2 cellular contexts compared by ENCODE assay signal in genomic region chr17:42920922-42921321, GRCh38.
TF ChIP-seq lines count a peak whose summit lies in the region.

No MANE protein-coding gene starts in this region.

TF ChIP-seq in GM23338, 12 proteins besides CTCF, POLR2A, EP300 and RAD21:
- TF ChIP-seq CREB1 (CRISPR knock-in tag; IDR thresholded peaks at IDR 0.05; ENCODE audit: low read depth): no peak
- no peak for TF ChIP-seq ETS1 (IDR thresholded peaks at IDR 0.05)
- TF ChIP-seq POLR2AphosphoS5 (IDR thresholded peaks at IDR 0.05; ENCODE audit: low read depth): no peak
- TF ChIP-seq, protein P1, sequence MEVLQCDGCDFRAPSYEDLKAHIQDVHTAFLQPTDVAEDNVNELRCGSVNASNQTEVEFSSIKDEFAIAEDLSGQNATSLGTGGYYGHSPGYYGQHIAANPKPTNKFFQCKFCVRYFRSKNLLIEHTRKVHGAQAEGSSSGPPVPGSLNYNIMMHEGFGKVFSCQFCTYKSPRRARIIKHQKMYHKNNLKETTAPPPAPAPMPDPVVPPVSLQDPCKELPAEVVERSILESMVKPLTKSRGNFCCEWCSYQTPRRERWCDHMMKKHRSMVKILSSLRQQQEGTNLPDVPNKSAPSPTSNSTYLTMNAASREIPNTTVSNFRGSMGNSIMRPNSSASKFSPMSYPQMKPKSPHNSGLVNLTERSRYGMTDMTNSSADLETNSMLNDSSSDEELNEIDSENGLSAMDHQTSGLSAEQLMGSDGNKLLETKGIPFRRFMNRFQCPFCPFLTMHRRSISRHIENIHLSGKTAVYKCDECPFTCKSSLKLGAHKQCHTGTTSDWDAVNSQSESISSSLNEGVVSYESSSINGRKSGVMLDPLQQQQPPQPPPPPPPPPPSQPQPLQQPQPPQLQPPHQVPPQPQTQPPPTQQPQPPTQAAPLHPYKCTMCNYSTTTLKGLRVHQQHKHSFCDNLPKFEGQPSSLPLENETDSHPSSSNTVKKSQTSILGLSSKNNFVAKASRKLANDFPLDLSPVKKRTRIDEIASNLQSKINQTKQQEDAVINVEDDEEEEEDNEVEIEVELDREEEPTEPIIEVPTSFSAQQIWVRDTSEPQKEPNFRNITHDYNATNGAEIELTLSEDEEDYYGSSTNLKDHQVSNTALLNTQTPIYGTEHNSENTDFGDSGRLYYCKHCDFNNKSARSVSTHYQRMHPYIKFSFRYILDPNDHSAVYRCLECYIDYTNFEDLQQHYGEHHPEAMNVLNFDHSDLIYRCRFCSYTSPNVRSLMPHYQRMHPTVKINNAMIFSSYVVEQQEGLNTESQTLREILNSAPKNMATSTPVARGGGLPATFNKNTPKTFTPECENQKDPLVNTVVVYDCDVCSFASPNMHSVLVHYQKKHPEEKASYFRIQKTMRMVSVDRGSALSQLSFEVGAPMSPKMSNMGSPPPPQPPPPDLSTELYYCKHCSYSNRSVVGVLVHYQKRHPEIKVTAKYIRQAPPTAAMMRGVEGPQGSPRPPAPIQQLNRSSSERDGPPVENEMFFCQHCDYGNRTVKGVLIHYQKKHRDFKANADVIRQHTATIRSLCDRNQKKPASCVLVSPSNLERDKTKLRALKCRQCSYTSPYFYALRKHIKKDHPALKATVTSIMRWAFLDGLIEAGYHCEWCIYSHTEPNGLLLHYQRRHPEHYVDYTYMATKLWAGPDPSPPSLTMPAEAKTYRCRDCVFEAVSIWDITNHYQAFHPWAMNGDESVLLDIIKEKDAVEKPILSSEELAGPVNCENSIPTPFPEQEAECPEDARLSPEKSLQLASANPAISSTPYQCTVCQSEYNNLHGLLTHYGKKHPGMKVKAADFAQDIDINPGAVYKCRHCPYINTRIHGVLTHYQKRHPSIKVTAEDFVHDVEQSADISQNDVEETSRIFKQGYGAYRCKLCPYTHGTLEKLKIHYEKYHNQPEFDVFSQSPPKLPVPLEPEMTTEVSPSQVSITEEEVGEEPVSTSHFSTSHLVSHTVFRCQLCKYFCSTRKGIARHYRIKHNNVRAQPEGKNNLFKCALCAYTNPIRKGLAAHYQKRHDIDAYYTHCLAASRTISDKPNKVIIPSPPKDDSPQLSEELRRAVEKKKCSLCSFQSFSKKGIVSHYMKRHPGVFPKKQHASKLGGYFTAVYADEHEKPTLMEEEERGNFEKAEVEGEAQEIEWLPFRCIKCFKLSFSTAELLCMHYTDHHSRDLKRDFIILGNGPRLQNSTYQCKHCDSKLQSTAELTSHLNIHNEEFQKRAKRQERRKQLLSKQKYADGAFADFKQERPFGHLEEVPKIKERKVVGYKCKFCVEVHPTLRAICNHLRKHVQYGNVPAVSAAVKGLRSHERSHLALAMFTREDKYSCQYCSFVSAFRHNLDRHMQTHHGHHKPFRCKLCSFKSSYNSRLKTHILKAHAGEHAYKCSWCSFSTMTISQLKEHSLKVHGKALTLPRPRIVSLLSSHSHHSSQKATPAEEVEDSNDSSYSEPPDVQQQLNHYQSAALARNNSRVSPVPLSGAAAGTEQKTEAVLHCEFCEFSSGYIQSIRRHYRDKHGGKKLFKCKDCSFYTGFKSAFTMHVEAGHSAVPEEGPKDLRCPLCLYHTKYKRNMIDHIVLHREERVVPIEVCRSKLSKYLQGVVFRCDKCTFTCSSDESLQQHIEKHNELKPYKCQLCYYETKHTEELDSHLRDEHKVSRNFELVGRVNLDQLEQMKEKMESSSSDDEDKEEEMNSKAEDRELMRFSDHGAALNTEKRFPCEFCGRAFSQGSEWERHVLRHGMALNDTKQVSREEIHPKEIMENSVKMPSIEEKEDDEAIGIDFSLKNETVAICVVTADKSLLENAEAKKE (CRISPR knock-in tag; IDR thresholded peaks at IDR 0.05): no peak
- TF ChIP-seq STAT1 (IDR thresholded peaks at IDR 0.05; ENCODE audit: unreplicated experiment): no peak
- 0 out of 2 replicates have a peak, but pooled peaks have one; percentile 7 for TF ChIP-seq NANOG (IDR thresholded peaks at IDR 0.05; ENCODE audit: borderline replicate concordance)
- TF ChIP-seq ZNF114 (CRISPR knock-in tag; IDR thresholded peaks at IDR 0.05): no peak
- TF ChIP-seq, protein P2, sequence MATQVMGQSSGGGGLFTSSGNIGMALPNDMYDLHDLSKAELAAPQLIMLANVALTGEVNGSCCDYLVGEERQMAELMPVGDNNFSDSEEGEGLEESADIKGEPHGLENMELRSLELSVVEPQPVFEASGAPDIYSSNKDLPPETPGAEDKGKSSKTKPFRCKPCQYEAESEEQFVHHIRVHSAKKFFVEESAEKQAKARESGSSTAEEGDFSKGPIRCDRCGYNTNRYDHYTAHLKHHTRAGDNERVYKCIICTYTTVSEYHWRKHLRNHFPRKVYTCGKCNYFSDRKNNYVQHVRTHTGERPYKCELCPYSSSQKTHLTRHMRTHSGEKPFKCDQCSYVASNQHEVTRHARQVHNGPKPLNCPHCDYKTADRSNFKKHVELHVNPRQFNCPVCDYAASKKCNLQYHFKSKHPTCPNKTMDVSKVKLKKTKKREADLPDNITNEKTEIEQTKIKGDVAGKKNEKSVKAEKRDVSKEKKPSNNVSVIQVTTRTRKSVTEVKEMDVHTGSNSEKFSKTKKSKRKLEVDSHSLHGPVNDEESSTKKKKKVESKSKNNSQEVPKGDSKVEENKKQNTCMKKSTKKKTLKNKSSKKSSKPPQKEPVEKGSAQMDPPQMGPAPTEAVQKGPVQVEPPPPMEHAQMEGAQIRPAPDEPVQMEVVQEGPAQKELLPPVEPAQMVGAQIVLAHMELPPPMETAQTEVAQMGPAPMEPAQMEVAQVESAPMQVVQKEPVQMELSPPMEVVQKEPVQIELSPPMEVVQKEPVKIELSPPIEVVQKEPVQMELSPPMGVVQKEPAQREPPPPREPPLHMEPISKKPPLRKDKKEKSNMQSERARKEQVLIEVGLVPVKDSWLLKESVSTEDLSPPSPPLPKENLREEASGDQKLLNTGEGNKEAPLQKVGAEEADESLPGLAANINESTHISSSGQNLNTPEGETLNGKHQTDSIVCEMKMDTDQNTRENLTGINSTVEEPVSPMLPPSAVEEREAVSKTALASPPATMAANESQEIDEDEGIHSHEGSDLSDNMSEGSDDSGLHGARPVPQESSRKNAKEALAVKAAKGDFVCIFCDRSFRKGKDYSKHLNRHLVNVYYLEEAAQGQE (IDR thresholded peaks at IDR 0.05; ENCODE audit: unreplicated experiment): no peak
- no peak for TF ChIP-seq EZH2phosphoT487 (IDR thresholded peaks at IDR 0.05; ENCODE audit: unreplicated experiment)

TF ChIP-seq in endothelial cell of umbilical vein, 7 proteins besides CTCF, POLR2A, EP300 and RAD21:
- TF ChIP-seq MYC (IDR thresholded peaks at IDR 0.05; ENCODE audit: low read depth, low read length): no peak
- TF ChIP-seq POLR2AphosphoS5 (IDR thresholded peaks at IDR 0.05; ENCODE audit: insufficient read depth, low read depth, low read length): no peak
- peak; percentile 65 for TF ChIP-seq MAX (IDR thresholded peaks at IDR 0.05; ENCODE audit: insufficient read depth, insufficient read length)
TF ChIP-seq in endothelial cell of umbilical vein: peak in this region for 1.
